8 cellular contexts compared by ENCODE assay signal in the genomic region with DNA sequence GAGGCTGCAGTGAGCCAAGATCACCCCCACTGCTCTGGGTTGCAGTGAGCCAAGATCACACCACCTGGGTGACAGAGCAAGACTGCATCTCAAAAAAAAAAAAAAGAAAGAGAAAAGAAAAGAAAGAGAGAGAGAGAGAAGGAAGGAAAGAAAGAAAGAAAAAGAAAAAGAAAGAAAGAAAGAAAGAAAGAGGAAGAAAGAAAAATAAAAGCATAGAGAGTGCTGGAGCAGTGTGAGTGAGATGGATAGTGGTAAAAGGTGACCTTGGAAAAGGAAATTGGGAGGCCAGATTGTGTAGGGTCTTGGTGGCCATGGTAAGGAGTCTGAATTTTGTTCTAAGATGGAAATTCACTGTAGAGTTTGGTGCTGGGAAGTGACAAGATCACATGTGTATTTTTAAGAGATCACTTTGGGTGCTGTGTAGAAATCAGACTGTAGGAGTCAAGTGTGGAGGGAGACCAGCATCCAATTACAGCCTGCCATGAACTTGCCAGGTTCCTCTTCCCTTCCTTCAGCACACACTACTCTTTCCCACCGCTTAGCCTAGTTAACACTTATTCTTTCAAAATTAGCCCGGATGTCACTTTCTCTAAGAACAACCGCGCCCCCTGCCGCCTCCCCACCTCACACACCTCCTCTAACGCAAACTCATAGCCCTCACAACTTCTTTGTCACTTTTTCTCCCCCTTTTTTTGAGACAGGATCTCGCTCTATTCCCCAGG. TPM values are rescaled to one million over a fixed set of nuclear protein-coding genes. Genes with fewer than 3 reads are reported as not detected.
DNase-seq lines count a peak whose midpoint lies in the region; ATAC-seq and TF ChIP-seq lines count a peak whose summit lies in the region.

No MANE protein-coding gene starts in this region.

- H3K27me3 ChIP-seq in HUES48 (ENCODE audit: control insufficient read depth, insufficient read depth, low read length) = peaks cover 7% of the 10 kb centered on the region

- TF ChIP-seq CTCF in endothelial cell (IDR thresholded peaks at IDR 0.05; ENCODE audit: unreplicated experiment) = peak; percentile 46

- H3K4me1 ChIP-seq in HUES48 (ENCODE audit: control insufficient read depth, insufficient read depth, low read length) = peaks cover 8% of the 10 kb centered on the region

- H3K4me1 Mint-ChIP-seq in activated CD8-positive, alpha-beta memory T cell treated with anti-CD3 and anti-CD28 coated beads, Interleukin-2, amount 10 ng/mL, durations not matched to agents 7 days and 5 days = peaks cover 41% of the 10 kb centered on the region
- H3K4me1 Mint-ChIP-seq in endothelial cell (ENCODE audit: unreplicated experiment) = peaks cover 25% of the 10 kb centered on the region

- H3K4me3 Mint-ChIP-seq in activated CD8-positive, alpha-beta memory T cell treated with anti-CD3 and anti-CD28 coated beads, Interleukin-2, amount 10 ng/mL, durations not matched to agents 7 days and 5 days = peak overlapping the region; percentile 98
- H3K4me3 Mint-ChIP-seq in endothelial cell (ENCODE audit: unreplicated experiment) = peak overlapping the region; percentile 91

- peak; percentile 46 for ATAC-seq in activated CD8-positive, alpha-beta memory T cell treated with anti-CD3 and anti-CD28 coated beads, Interleukin-2, amount 10 ng/mL, durations not matched to agents 7 days and 5 days

- no peaks in the 10 kb centered on the region for H3K27me3 Mint-ChIP-seq in activated CD8-positive, alpha-beta memory T cell treated with anti-CD3 and anti-CD28 coated beads, Interleukin-2, amount 10 ng/mL, durations not matched to agents 7 days and 5 days
- H3K27me3 Mint-ChIP-seq in endothelial cell (ENCODE audit: unreplicated experiment) = peaks cover 13% of the 10 kb centered on the region

- no peaks in the 10 kb centered on the region for H3K9me3 Mint-ChIP-seq in activated CD8-positive, alpha-beta memory T cell treated with anti-CD3 and anti-CD28 coated beads, Interleukin-2, amount 10 ng/mL, durations not matched to agents 7 days and 5 days (ENCODE audit: low read depth)
- H3K9me3 Mint-ChIP-seq in endothelial cell (ENCODE audit: unreplicated experiment) = no peaks in the 10 kb centered on the region

- peaks cover 4% of the 10 kb centered on the region; the same call in 1 of the 2 replicates for H3K36me3 ChIP-seq in HUES48 (ENCODE audit: control insufficient read depth, insufficient read depth, low read length)

- H3K36me3 Mint-ChIP-seq in activated CD8-positive, alpha-beta memory T cell treated with anti-CD3 and anti-CD28 coated beads, Interleukin-2, amount 10 ng/mL, durations not matched to agents 7 days and 5 days = peaks cover 4% of the 10 kb centered on the region
- H3K36me3 Mint-ChIP-seq in endothelial cell (ENCODE audit: low read depth, unreplicated experiment) = peaks cover 5% of the 10 kb centered on the region

- CTCF ChIA-PET in activated CD8-positive, alpha-beta memory T cell treated with anti-CD3 and anti-CD28 coated beads, Interleukin-2, amount 10 ng/mL, durations not matched to agents 7 days and 5 days (lab: Charles Lee) = interaction anchor here (0.6 to 6.8 kb wide), 16 partner anchors 10 to 394 kb away, joined by 3 to 77 read pairs (median 6); a partner anchor contains a TSS

- H3K27ac Mint-ChIP-seq in activated CD8-positive, alpha-beta memory T cell treated with anti-CD3 and anti-CD28 coated beads, Interleukin-2, amount 10 ng/mL, durations not matched to agents 7 days and 5 days = peak overlapping the region; percentile 98
- peak overlapping the region; percentile 80 for H3K27ac Mint-ChIP-seq in endothelial cell (ENCODE audit: unreplicated experiment)

- peak overlapping the region; percentile 81 for H3K9ac ChIP-seq in HUES48 (ENCODE audit: low read depth, low read length)

- DNase-seq in DMS79 (lab: John Stamatoyannopoulos, UW) (peak; percentile 46), endothelial cell (ENCODE audit: low spot score) (peak; percentile 71), middle frontal gyrus (ENCODE audit: extremely low spot score, low spot score) (peak; percentile 29), 8988T (no peak)
- peak; percentile 73 for DNase-seq in NK-92 treated with Interleukin-12 subunit alpha and Interleukin-12 subunit beta, amount 100 ng/mL, for 24 hours (lab: John Stamatoyannopoulos, UW)
- DNase-seq in activated CD8-positive, alpha-beta memory T cell treated with anti-CD3 and anti-CD28 coated beads, Interleukin-2, amount 10 ng/mL, durations not matched to agents 7 days and 5 days = peak; percentile 91
- peak; percentile 56 to 84 for DNase-seq in stimulated activated CD8-positive, alpha-beta memory T cell treated with anti-CD3 and anti-CD28 coated beads, Interleukin-15, amount 100 ng/mL, for 48 hours (ENCODE audit: low read depth in 2 of 2)

- H3K9me3 ChIP-seq in HUES48 (ENCODE audit: control insufficient read depth, insufficient read depth, low read length) = no peaks in the 10 kb centered on the region

- peak overlapping the region; percentile 89 for H3K27ac ChIP-seq in HUES48 (ENCODE audit: low read depth, low read length)

- peak overlapping the region; percentile 87 for H3K4me3 ChIP-seq in HUES48 (ENCODE audit: low read depth, low read length)

RNA-seq across cellular contexts. Expression of a gene that starts 17.9 kb away (rescaled TPM):
- total RNA-seq in activated CD8-positive, alpha-beta memory T cell treated with anti-CD3 and anti-CD28 coated beads, Interleukin-2, amount 10 ng/mL, durations not matched to agents 7 days and 5 days = 10 to 100 TPM; 39.0 to 48.6 TPM
- total RNA-seq in endothelial cell (ENCODE audit: unreplicated experiment) = 38.8 TPM

RNA-seq across cellular contexts. Expression of a gene that starts 18.7 kb away (rescaled TPM):
- 10 to 100 TPM; 14.3 to 23.5 TPM for total RNA-seq in activated CD8-positive, alpha-beta memory T cell treated with anti-CD3 and anti-CD28 coated beads, Interleukin-2, amount 10 ng/mL, durations not matched to agents 7 days and 5 days
- total RNA-seq in endothelial cell (ENCODE audit: unreplicated experiment) = 35.5 TPM

RNA-seq across cellular contexts. Expression of a gene that starts 28.9 kb away (rescaled TPM):
- total RNA-seq in activated CD8-positive, alpha-beta memory T cell treated with anti-CD3 and anti-CD28 coated beads, Interleukin-2, amount 10 ng/mL, durations not matched to agents 7 days and 5 days = 10 to 100 TPM; 30.7 to 32.3 TPM
- 54.1 TPM for total RNA-seq in endothelial cell (ENCODE audit: unreplicated experiment)

RNA-seq across cellular contexts. Expression of a gene that starts 35.8 kb away (rescaled TPM):
- total RNA-seq in activated CD8-positive, alpha-beta memory T cell treated with anti-CD3 and anti-CD28 coated beads, Interleukin-2, amount 10 ng/mL, durations not matched to agents 7 days and 5 days = 100 to 1,000 TPM in 1 of 2 experiments, 10 to 100 TPM in 1; 82.0 to 108 TPM
- 54.9 TPM for total RNA-seq in endothelial cell (ENCODE audit: unreplicated experiment)

RNA-seq across cellular contexts. Expression of a gene that starts 47.0 kb away (rescaled TPM):
- total RNA-seq in activated CD8-positive, alpha-beta memory T cell treated with anti-CD3 and anti-CD28 coated beads, Interleukin-2, amount 10 ng/mL, durations not matched to agents 7 days and 5 days = 100 to 1,000 TPM in 1 of 2 experiments, 10 to 100 TPM in 1; 94.8 to 108 TPM
- total RNA-seq in endothelial cell (ENCODE audit: unreplicated experiment) = 62.8 TPM
